Comparison of ENCODE assay signal across 1 cellular context in genomic region chr7:2528481-2529095, GRCh38.
TF ChIP-seq lines count a peak whose summit lies in the region.

No MANE protein-coding gene starts in this region.

TF ChIP-seq in GM12878, 131 proteins besides CTCF, POLR2A, EP300 and RAD21:
- no peak for TF ChIP-seq PAX8 (IDR thresholded peaks at IDR 0.05)
- no peak for TF ChIP-seq USF1 (IDR thresholded peaks at IDR 0.05; ENCODE audit: borderline replicate concordance, extremely low read length, insufficient read depth, low read depth, low read length)
- no peak for TF ChIP-seq E2F8 (IDR thresholded peaks at IDR 0.05; ENCODE audit: low read depth, partially characterized antibody)
- no peak for TF ChIP-seq EED (IDR thresholded peaks at IDR 0.05; ENCODE audit: low read depth)
- TF ChIP-seq FOXK2 (IDR thresholded peaks at IDR 0.05) = no peak
- TF ChIP-seq HDGF (IDR thresholded peaks at IDR 0.05) = no peak
- TF ChIP-seq PKNOX1 (IDR thresholded peaks at IDR 0.05) = no peak
- no peak for TF ChIP-seq KLF5 (IDR thresholded peaks at IDR 0.05; ENCODE audit: partially characterized antibody)
- no peak for TF ChIP-seq FOS (IDR thresholded peaks at IDR 0.05; ENCODE audit: borderline replicate concordance, extremely low read depth, insufficient read length)
- no peak for TF ChIP-seq RELB (IDR thresholded peaks at IDR 0.05; ENCODE audit: low read depth)
- no peak for TF ChIP-seq TARDBP (IDR thresholded peaks at IDR 0.05; ENCODE audit: borderline replicate concordance)
- no peak for TF ChIP-seq BCLAF1 (IDR thresholded peaks at IDR 0.05)
